1 cellular context compared by ENCODE assay signal in the genomic region with DNA sequence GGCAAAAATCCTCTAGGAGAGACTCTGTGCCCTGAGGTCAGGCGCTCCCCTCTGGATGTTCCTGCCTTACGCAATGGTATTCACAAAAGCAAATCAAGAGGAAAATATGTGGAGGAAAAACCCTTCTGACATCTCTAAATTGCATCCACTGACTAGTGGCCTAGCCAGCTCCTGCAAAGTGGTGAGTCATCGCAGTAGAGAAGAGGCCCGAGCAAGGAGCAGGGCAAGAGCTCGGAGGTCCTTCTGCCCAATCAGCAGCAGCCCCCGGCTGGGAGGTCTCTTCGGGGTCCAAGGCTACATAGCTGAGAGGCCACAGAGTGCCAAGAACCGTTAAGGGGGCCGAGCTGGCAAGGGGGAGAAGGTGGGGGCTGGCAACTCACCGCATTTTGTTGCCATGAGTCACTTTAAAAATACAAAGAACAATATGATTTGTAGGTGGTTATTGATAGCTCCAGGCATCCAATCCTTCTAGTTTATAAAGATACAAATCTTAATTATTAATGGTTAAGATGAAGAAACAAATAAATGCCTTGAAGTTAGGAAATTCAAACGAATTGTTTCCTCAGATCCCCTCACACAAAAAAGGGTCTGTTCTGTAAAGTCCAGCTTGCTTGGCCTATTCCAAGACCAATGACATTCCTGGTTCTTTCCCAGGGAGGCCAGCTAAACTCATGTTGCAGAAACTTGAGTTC.
TF ChIP-seq lines count a peak whose summit lies in the region.

No MANE protein-coding gene starts in this region.

TF ChIP-seq in HepG2, 621 proteins besides CTCF, POLR2A, EP300 and RAD21 (continued from another document and continues in another):
- TF ChIP-seq, protein P1, sequence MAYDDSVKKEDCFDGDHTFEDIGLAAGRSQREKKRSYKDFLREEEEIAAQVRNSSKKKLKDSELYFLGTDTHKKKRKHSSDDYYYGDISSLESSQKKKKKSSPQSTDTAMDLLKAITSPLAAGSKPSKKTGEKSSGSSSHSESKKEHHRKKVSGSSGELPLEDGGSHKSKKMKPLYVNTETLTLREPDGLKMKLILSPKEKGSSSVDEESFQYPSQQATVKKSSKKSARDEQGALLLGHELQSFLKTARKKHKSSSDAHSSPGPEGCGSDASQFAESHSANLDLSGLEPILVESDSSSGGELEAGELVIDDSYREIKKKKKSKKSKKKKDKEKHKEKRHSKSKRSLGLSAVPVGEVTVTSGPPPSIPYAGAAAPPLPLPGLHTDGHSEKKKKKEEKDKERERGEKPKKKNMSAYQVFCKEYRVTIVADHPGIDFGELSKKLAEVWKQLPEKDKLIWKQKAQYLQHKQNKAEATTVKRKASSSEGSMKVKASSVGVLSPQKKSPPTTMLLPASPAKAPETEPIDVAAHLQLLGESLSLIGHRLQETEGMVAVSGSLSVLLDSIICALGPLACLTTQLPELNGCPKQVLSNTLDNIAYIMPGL (CRISPR knock-in tag; IDR thresholded peaks at IDR 0.05; ENCODE audit: borderline replicate concordance in 1 of 2, low read depth in 1 of 2) = peak; percentile 17 to 44; a peak in 3 of 4 replicates
- TF ChIP-seq ZSCAN20 (CRISPR knock-in tag; IDR thresholded peaks at IDR 0.05; ENCODE audit: borderline replicate concordance) (no peak), ZNF251 (CRISPR knock-in tag; IDR thresholded peaks at IDR 0.05) (no peak), ZFP36 (IDR thresholded peaks at IDR 0.05; ENCODE audit: borderline replicate concordance, low read depth, low read length, partially characterized antibody) (no peak), KDM5B (CRISPR knock-in tag; IDR thresholded peaks at IDR 0.05; ENCODE audit: borderline replicate concordance) (no peak), FOXA1 (IDR thresholded peaks at IDR 0.05) (no peak), FOXA1 (CRISPR knock-in tag; IDR thresholded peaks at IDR 0.05) (no peak), ELF4 (CRISPR knock-in tag; IDR thresholded peaks at IDR 0.05; ENCODE audit: borderline replicate concordance) (no peak), SUZ12 (IDR thresholded peaks at IDR 0.05; ENCODE audit: low read depth, low read length) (no peak), JARID2 (CRISPR knock-in tag; IDR thresholded peaks at IDR 0.05; ENCODE audit: insufficient replicate concordance) (no peak), HCFC1 (IDR thresholded peaks at IDR 0.05; ENCODE audit: low read depth, low read length) (no peak), NCOA1 (CRISPR knock-in tag; IDR thresholded peaks at IDR 0.05) (no peak), ZNF546 (CRISPR knock-in tag; conservative IDR thresholded peaks at IDR 0.05) (no peak), HNRNPL (IDR thresholded peaks at IDR 0.05; ENCODE audit: low read depth, low read length) (0 out of 2 replicates have a peak, but pooled peaks have one; percentile 62), RCOR2 (CRISPR knock-in tag; IDR thresholded peaks at IDR 0.05) (peak; percentile 91; the same call in 1 of the 2 replicates), ZNF713 (CRISPR knock-in tag; IDR thresholded peaks at IDR 0.05) (no peak), ESRRA (CRISPR knock-in tag; IDR thresholded peaks at IDR 0.05; ENCODE audit: low read depth) (peak; percentile 19; the same call in 1 of the 2 replicates), ZFP37 (CRISPR knock-in tag; IDR thresholded peaks at IDR 0.05; ENCODE audit: borderline replicate concordance) (no peak), NR2F2 (IDR thresholded peaks at IDR 0.05; ENCODE audit: borderline replicate concordance, low read depth) (peak; percentile 71), HOXA7 (CRISPR knock-in tag; IDR thresholded peaks at IDR 0.05) (no peak), ZNF572 (CRISPR knock-in tag; IDR thresholded peaks at IDR 0.05) (no peak), ARHGAP35 (CRISPR knock-in tag; IDR thresholded peaks at IDR 0.05; ENCODE audit: borderline replicate concordance) (no peak), ZNF331 (CRISPR knock-in tag; IDR thresholded peaks at IDR 0.05) (peak; percentile 15; the same call in 1 of the 2 replicates), ZNF790 (CRISPR knock-in tag; IDR thresholded peaks at IDR 0.05; ENCODE audit: borderline replicate concordance) (no peak), FLYWCH1 (CRISPR knock-in tag; IDR thresholded peaks at IDR 0.05) (no peak), RAD51 (IDR thresholded peaks at IDR 0.05; ENCODE audit: borderline replicate concordance) (no peak), ZSCAN31 (CRISPR knock-in tag; IDR thresholded peaks at IDR 0.05; ENCODE audit: low read depth) (no peak), CAMTA2 (CRISPR knock-in tag; IDR thresholded peaks at IDR 0.05; ENCODE audit: borderline replicate concordance) (no peak), SMARCC2 (IDR thresholded peaks at IDR 0.05) (no peak), ADNP (CRISPR knock-in tag; IDR thresholded peaks at IDR 0.05) (no peak), ZFP36L1 (CRISPR knock-in tag; IDR thresholded peaks at IDR 0.05) (no peak), HDAC6 (IDR thresholded peaks at IDR 0.05; ENCODE audit: low read depth, low read length) (no peak), MBD4 (IDR thresholded peaks at IDR 0.05; ENCODE audit: borderline replicate concordance, low read length) (no peak; the same call in 1 of the 2 replicates), ZNF329 (CRISPR knock-in tag; IDR thresholded peaks at IDR 0.05; ENCODE audit: low read depth) (no peak), MEF2D (CRISPR knock-in tag; IDR thresholded peaks at IDR 0.05) (no peak), ZNF577 (CRISPR knock-in tag; IDR thresholded peaks at IDR 0.05; ENCODE audit: borderline replicate concordance, low read depth) (no peak), BRCA1 (CRISPR knock-in tag; IDR thresholded peaks at IDR 0.05) (no peak), RXRB (CRISPR knock-in tag; IDR thresholded peaks at IDR 0.05; ENCODE audit: borderline replicate concordance) (peak; percentile 67; the same call in 1 of the 2 replicates), ZBTB3 (CRISPR knock-in tag; IDR thresholded peaks at IDR 0.05; ENCODE audit: borderline replicate concordance, low read depth) (no peak), NR2F6 (IDR thresholded peaks at IDR 0.05) (peak; percentile 68), NR2F6 (CRISPR knock-in tag; IDR thresholded peaks at IDR 0.05) (peak; percentile 41; the same call in 1 of the 2 replicates), NR2F1 (CRISPR knock-in tag; IDR thresholded peaks at IDR 0.05) (peak in 1 of 2 experiments; percentile 79; a peak in 1 of 4 replicates), ZNF891 (CRISPR knock-in tag; IDR thresholded peaks at IDR 0.05) (0 out of 2 replicates have a peak, but pooled peaks have one; percentile 22)
- TF ChIP-seq, protein P2, sequence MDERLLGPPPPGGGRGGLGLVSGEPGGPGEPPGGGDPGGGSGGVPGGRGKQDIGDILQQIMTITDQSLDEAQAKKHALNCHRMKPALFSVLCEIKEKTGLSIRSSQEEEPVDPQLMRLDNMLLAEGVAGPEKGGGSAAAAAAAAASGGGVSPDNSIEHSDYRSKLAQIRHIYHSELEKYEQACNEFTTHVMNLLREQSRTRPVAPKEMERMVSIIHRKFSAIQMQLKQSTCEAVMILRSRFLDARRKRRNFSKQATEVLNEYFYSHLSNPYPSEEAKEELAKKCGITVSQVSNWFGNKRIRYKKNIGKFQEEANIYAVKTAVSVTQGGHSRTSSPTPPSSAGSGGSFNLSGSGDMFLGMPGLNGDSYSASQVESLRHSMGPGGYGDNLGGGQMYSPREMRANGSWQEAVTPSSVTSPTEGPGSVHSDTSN (CRISPR knock-in tag; IDR thresholded peaks at IDR 0.05) = no peak
- TF ChIP-seq, protein P3, sequence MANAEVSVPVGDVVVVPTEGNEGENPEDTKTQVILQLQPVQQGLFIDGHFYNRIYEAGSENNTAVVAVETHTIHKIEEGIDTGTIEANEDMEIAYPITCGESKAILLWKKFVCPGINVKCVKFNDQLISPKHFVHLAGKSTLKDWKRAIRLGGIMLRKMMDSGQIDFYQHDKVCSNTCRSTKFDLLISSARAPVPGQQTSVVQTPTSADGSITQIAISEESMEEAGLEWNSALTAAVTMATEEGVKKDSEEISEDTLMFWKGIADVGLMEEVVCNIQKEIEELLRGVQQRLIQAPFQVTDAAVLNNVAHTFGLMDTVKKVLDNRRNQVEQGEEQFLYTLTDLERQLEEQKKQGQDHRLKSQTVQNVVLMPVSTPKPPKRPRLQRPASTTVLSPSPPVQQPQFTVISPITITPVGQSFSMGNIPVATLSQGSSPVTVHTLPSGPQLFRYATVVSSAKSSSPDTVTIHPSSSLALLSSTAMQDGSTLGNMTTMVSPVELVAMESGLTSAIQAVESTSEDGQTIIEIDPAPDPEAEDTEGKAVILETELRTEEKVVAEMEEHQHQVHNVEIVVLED (CRISPR knock-in tag; IDR thresholded peaks at IDR 0.05; ENCODE audit: borderline replicate concordance) = no peak
- TF ChIP-seq, protein P4, sequence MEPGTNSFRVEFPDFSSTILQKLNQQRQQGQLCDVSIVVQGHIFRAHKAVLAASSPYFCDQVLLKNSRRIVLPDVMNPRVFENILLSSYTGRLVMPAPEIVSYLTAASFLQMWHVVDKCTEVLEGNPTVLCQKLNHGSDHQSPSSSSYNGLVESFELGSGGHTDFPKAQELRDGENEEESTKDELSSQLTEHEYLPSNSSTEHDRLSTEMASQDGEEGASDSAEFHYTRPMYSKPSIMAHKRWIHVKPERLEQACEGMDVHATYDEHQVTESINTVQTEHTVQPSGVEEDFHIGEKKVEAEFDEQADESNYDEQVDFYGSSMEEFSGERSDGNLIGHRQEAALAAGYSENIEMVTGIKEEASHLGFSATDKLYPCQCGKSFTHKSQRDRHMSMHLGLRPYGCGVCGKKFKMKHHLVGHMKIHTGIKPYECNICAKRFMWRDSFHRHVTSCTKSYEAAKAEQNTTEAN (CRISPR knock-in tag; conservative IDR thresholded peaks at IDR 0.05) = 0 out of 2 replicates have a peak, but pooled peaks have one; percentile 26
- TF ChIP-seq, protein P5, sequence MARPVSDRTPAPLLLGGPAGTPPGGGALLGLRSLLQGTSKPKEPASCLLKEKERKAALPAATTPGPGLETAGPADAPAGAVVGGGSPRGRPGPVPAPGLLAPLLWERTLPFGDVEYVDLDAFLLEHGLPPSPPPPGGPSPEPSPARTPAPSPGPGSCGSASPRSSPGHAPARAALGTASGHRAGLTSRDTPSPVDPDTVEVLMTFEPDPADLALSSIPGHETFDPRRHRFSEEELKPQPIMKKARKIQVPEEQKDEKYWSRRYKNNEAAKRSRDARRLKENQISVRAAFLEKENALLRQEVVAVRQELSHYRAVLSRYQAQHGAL (CRISPR knock-in tag; IDR thresholded peaks at IDR 0.05; ENCODE audit: not compliant biosample characterization) = no peak
- TF ChIP-seq, protein P6, sequence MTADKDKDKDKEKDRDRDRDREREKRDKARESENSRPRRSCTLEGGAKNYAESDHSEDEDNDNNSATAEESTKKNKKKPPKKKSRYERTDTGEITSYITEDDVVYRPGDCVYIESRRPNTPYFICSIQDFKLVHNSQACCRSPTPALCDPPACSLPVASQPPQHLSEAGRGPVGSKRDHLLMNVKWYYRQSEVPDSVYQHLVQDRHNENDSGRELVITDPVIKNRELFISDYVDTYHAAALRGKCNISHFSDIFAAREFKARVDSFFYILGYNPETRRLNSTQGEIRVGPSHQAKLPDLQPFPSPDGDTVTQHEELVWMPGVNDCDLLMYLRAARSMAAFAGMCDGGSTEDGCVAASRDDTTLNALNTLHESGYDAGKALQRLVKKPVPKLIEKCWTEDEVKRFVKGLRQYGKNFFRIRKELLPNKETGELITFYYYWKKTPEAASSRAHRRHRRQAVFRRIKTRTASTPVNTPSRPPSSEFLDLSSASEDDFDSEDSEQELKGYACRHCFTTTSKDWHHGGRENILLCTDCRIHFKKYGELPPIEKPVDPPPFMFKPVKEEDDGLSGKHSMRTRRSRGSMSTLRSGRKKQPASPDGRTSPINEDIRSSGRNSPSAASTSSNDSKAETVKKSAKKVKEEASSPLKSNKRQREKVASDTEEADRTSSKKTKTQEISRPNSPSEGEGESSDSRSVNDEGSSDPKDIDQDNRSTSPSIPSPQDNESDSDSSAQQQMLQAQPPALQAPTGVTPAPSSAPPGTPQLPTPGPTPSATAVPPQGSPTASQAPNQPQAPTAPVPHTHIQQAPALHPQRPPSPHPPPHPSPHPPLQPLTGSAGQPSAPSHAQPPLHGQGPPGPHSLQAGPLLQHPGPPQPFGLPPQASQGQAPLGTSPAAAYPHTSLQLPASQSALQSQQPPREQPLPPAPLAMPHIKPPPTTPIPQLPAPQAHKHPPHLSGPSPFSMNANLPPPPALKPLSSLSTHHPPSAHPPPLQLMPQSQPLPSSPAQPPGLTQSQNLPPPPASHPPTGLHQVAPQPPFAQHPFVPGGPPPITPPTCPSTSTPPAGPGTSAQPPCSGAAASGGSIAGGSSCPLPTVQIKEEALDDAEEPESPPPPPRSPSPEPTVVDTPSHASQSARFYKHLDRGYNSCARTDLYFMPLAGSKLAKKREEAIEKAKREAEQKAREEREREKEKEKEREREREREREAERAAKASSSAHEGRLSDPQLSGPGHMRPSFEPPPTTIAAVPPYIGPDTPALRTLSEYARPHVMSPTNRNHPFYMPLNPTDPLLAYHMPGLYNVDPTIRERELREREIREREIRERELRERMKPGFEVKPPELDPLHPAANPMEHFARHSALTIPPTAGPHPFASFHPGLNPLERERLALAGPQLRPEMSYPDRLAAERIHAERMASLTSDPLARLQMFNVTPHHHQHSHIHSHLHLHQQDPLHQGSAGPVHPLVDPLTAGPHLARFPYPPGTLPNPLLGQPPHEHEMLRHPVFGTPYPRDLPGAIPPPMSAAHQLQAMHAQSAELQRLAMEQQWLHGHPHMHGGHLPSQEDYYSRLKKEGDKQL (CRISPR knock-in tag; IDR thresholded peaks at IDR 0.05; ENCODE audit: low read depth) = peak; percentile 54; the same call in 1 of the 2 replicates
- TF ChIP-seq, protein P7, sequence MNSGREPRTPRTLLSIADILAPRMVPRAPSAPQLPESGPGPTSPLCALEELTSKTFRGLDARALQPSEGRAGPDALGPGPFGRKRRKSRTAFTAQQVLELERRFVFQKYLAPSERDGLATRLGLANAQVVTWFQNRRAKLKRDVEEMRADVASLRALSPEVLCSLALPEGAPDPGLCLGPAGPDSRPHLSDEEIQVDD (CRISPR knock-in tag; IDR thresholded peaks at IDR 0.05; ENCODE audit: borderline replicate concordance) = no peak
- TF ChIP-seq, protein P8, sequence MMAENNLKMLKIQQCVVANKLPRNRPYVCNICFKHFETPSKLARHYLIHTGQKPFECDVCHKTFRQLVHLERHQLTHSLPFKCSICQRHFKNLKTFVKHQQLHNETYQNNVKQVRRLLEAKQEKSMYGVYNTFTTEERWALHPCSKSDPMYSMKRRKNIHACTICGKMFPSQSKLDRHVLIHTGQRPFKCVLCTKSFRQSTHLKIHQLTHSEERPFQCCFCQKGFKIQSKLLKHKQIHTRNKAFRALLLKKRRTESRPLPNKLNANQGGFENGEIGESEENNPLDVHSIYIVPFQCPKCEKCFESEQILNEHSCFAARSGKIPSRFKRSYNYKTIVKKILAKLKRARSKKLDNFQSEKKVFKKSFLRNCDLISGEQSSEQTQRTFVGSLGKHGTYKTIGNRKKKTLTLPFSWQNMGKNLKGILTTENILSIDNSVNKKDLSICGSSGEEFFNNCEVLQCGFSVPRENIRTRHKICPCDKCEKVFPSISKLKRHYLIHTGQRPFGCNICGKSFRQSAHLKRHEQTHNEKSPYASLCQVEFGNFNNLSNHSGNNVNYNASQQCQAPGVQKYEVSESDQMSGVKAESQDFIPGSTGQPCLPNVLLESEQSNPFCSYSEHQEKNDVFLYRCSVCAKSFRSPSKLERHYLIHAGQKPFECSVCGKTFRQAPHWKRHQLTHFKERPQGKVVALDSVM (CRISPR knock-in tag; IDR thresholded peaks at IDR 0.05) = no peak
